7 cellular contexts compared by ENCODE assay signal in the genomic region with DNA sequence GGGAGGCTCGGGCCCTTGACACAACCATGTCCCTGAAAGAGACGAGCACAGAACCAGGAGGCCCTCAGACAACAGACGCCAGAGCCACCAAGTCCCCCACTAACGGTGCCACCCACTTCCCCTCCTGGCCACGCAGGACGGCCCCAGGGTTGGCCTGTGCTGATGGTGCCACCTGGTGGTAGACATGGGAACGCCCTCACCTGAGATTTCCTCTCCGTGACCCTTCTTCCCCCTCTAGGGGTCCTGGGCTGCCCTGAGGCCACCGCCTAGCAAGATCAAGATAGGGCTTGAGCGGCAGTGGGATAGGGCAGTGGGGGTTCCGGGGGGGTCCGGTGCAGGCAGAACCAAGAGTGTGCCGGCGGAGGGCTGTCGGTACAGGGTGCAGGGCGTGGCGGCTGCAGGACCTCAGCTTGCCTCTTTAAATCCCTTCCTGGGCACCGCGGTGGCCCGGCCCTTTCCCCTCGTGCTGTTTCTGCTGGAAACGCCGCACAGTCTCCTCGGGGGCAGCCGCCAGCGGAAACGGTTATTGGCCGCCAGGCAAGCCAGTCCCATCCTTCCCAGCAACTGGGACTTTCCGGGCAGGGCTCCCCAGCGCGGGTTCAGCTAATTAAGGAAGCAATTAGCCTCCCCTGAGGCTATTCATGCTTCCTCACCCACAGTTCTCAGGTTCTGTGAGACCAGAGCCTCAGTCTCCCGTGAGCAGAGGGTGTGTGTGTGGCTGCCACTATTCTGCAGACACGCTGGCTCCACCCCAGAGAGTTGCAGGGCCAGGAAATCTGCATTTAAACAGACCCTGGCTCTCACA. TPM values are rescaled to one million over a fixed set of nuclear protein-coding genes. Genes with fewer than 3 reads are reported as not detected.
DNase-seq lines count a peak whose midpoint lies in the region; ATAC-seq, FAIRE-seq and TF ChIP-seq lines count a peak whose summit lies in the region.

No MANE protein-coding gene starts in this region.

- H3K56ac ChIP-seq in mesendoderm (ENCODE audit: low read length): peak overlapping the region; percentile 86

- H3K27me3 Mint-ChIP-seq in activated CD8-positive, alpha-beta T cell treated with anti-CD3 and anti-CD28 coated beads for 36 hours: peaks cover 1% of the 10 kb centered on the region

- no peak overlapping the region for H3K23ac ChIP-seq in mesendoderm (ENCODE audit: low read length)

- DNase-seq in GM12892 (ENCODE audit: insufficient read length) (peak; percentile 83), NCI-H748 (lab: John Stamatoyannopoulos, UW; ENCODE audit: unreplicated experiment) (peak; percentile 82), mesendoderm (peak; percentile 84)
- peak; percentile 84 for DNase-seq in activated CD8-positive, alpha-beta T cell treated with anti-CD3 and anti-CD28 coated beads for 36 hours
- peak; percentile 78 for DNase-seq in effector CD8-positive, alpha-beta T cell (lab: John Stamatoyannopoulos, UW)
- DNase-seq in stimulated activated CD8-positive, alpha-beta memory T cell treated with anti-CD3 and anti-CD28 coated beads, Interleukin-15, amount 100 ng/mL, for 1 hour (ENCODE audit: low read depth): peak; percentile 75

- peak overlapping the region; percentile 54 for H2BK5ac ChIP-seq in mesendoderm (ENCODE audit: low read length)

- H3K27ac Mint-ChIP-seq in activated CD8-positive, alpha-beta T cell treated with anti-CD3 and anti-CD28 coated beads for 36 hours: no peak overlapping the region

- TF ChIP-seq CTCF in activated CD8-positive, alpha-beta T cell treated with anti-CD3 and anti-CD28 coated beads for 36 hours (IDR thresholded peaks at IDR 0.05): peak; percentile 94

- H4K8ac ChIP-seq in mesendoderm (ENCODE audit: low read depth, low read length): no peak overlapping the region

- POLR2A ChIA-PET in activated CD8-positive, alpha-beta T cell treated with anti-CD3 and anti-CD28 coated beads for 36 hours (lab: Charles Lee): interaction anchor here (0.6 kb wide), 1 partner anchor 105 kb away, joined by 3 read pairs; no protein-coding TSS in a partner anchor

- H3K18ac ChIP-seq in mesendoderm (ENCODE audit: low read length): peak overlapping the region; percentile 31

- peak overlapping the region; percentile 75 for H3K9ac ChIP-seq in mesendoderm (ENCODE audit: low read length)

- peaks cover 17% of the 10 kb centered on the region for H3K4me1 Mint-ChIP-seq in activated CD8-positive, alpha-beta T cell treated with anti-CD3 and anti-CD28 coated beads for 36 hours (ENCODE audit: low read depth)

- no CpG with 5 or more reads among the region's 33 CpGs for WGBS in mesendoderm (ENCODE audit: extremely low coverage, insufficient coverage, low lambda C conversion rate)

- H3K4me3 ChIP-seq in mesendoderm (ENCODE audit: low read length): peak overlapping the region; percentile 50

- H3K9me3 Mint-ChIP-seq in activated CD8-positive, alpha-beta T cell treated with anti-CD3 and anti-CD28 coated beads for 36 hours: no peaks in the 10 kb centered on the region

- no peaks in the 10 kb centered on the region for H3K79me2 ChIP-seq in mesendoderm (ENCODE audit: control insufficient read depth, insufficient read depth, low read length)

- no peak overlapping the region for H2BK120ac ChIP-seq in mesendoderm (ENCODE audit: low read depth, low read length)

- no peaks in the 10 kb centered on the region for H3K36me3 Mint-ChIP-seq in activated CD8-positive, alpha-beta T cell treated with anti-CD3 and anti-CD28 coated beads for 36 hours (ENCODE audit: low read depth)

- no peaks in the 10 kb centered on the region for H3K36me3 ChIP-seq in mesendoderm (ENCODE audit: control insufficient read depth, insufficient read depth, low read length)

- peak overlapping the region; percentile 32 for H3K27ac ChIP-seq in mesendoderm (ENCODE audit: low read depth, low read length)

- no peak for TF ChIP-seq POLR2A in GM12892 (IDR thresholded peaks at IDR 0.05; ENCODE audit: low read depth, low read length)

- CTCF ChIA-PET in activated CD8-positive, alpha-beta T cell treated with anti-CD3 and anti-CD28 coated beads for 36 hours (lab: Charles Lee): interaction anchor here (0.6 to 2.3 kb wide), 23 partner anchors 7 to 652 kb away, joined by 3 to 14 read pairs (median 3); a partner anchor contains a TSS

- no peak overlapping the region for H4K5ac ChIP-seq in mesendoderm (ENCODE audit: low read length)

- H3K4me2 ChIP-seq in mesendoderm (ENCODE audit: low read length): peak overlapping the region; percentile 85

- peak overlapping the region; percentile 68 for H3K4me3 Mint-ChIP-seq in activated CD8-positive, alpha-beta T cell treated with anti-CD3 and anti-CD28 coated beads for 36 hours

- peaks cover 2% of the 10 kb centered on the region for H3K4me1 ChIP-seq in mesendoderm (ENCODE audit: control insufficient read depth, low read depth, low read length)

- peak overlapping the region; percentile 5 for H3K4ac ChIP-seq in mesendoderm (ENCODE audit: low read depth, low read length)

- FAIRE-seq in GM12892 (lab: Jason Lieb, UNC): peak; percentile 98

- H2BK15ac ChIP-seq in mesendoderm (replicated peaks; ENCODE audit: low read depth): no peak overlapping the region

- no peaks in the 10 kb centered on the region for H3K79me1 ChIP-seq in mesendoderm (ENCODE audit: low read length)

- no peaks in the 10 kb centered on the region for H3K27me3 ChIP-seq in mesendoderm (ENCODE audit: insufficient read depth, low read length, poor library complexity)

- H2AK5ac ChIP-seq in mesendoderm (ENCODE audit: low read length): no peak overlapping the region

- intact Hi-C loops in activated CD8-positive, alpha-beta T cell treated with anti-CD3 and anti-CD28 coated beads for 36 hours (cut with micrococcal nuclease): loop anchor here (2.0 to 10.0 kb wide), 2 partner anchors 269 to 353 kb away; no protein-coding TSS in a partner anchor

- peak; percentile 54 for ATAC-seq in HG02973 (IDR thresholded peaks at IDR 0.05; ENCODE audit: unreplicated experiment)
- ATAC-seq in activated CD8-positive, alpha-beta T cell treated with anti-CD3 and anti-CD28 coated beads for 36 hours: peak; percentile 96

RNA-seq across cellular contexts. Expression of a gene that starts 5.5 kb away (rescaled TPM):
- 0.32 TPM for polyA plus RNA-seq in GM12892 (2012; ENCODE audit: missing spikeins)
- under 1 TPM in 1 of 2 experiments, not detected in 1; 0.16 TPM for total RNA-seq in activated CD8-positive, alpha-beta T cell treated with anti-CD3 and anti-CD28 coated beads for 36 hours
- 0.17 TPM for polyA plus RNA-seq in mesendoderm (2013, experiment 1 of 2)
- polyA plus RNA-seq in mesendoderm (2013, experiment 2 of 2): 0.13 TPM

Comparison
In these comparisons a context has a peak if more than half of its experiments do, and no peak if none do; other contexts are left out.
1. Peak in every context shown above with its lines: DNase-seq, ATAC-seq, H3K4me3 ChIP-seq and H3K27ac ChIP-seq.